In the genomic region with DNA sequence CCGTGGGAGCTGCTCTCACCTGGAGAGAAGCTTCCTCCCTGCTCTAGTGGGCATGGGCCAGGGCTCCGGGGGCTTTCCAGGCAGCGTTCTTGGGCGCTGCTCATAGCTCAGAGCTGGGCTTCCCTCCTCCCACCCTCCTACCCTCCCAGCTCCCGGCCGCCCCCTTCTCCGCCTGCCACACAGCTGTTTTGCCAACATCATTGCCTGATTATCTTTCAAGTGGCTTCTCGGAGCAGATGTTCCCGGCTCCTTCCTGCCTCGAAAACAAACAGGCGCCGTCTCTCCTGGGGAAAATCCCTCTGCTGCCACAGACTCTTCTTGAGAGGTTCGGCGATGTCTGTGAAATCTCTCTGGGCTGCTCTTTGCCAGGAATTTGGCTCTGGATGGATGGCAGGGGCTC, we compare ENCODE assay signal across 1 cellular context.
TF ChIP-seq lines count a peak whose summit lies in the region.

No MANE protein-coding gene starts in this region.

TF ChIP-seq in GM23338, 12 proteins besides CTCF, POLR2A, EP300 and RAD21 (continued from another document):
- TF ChIP-seq, protein P1, sequence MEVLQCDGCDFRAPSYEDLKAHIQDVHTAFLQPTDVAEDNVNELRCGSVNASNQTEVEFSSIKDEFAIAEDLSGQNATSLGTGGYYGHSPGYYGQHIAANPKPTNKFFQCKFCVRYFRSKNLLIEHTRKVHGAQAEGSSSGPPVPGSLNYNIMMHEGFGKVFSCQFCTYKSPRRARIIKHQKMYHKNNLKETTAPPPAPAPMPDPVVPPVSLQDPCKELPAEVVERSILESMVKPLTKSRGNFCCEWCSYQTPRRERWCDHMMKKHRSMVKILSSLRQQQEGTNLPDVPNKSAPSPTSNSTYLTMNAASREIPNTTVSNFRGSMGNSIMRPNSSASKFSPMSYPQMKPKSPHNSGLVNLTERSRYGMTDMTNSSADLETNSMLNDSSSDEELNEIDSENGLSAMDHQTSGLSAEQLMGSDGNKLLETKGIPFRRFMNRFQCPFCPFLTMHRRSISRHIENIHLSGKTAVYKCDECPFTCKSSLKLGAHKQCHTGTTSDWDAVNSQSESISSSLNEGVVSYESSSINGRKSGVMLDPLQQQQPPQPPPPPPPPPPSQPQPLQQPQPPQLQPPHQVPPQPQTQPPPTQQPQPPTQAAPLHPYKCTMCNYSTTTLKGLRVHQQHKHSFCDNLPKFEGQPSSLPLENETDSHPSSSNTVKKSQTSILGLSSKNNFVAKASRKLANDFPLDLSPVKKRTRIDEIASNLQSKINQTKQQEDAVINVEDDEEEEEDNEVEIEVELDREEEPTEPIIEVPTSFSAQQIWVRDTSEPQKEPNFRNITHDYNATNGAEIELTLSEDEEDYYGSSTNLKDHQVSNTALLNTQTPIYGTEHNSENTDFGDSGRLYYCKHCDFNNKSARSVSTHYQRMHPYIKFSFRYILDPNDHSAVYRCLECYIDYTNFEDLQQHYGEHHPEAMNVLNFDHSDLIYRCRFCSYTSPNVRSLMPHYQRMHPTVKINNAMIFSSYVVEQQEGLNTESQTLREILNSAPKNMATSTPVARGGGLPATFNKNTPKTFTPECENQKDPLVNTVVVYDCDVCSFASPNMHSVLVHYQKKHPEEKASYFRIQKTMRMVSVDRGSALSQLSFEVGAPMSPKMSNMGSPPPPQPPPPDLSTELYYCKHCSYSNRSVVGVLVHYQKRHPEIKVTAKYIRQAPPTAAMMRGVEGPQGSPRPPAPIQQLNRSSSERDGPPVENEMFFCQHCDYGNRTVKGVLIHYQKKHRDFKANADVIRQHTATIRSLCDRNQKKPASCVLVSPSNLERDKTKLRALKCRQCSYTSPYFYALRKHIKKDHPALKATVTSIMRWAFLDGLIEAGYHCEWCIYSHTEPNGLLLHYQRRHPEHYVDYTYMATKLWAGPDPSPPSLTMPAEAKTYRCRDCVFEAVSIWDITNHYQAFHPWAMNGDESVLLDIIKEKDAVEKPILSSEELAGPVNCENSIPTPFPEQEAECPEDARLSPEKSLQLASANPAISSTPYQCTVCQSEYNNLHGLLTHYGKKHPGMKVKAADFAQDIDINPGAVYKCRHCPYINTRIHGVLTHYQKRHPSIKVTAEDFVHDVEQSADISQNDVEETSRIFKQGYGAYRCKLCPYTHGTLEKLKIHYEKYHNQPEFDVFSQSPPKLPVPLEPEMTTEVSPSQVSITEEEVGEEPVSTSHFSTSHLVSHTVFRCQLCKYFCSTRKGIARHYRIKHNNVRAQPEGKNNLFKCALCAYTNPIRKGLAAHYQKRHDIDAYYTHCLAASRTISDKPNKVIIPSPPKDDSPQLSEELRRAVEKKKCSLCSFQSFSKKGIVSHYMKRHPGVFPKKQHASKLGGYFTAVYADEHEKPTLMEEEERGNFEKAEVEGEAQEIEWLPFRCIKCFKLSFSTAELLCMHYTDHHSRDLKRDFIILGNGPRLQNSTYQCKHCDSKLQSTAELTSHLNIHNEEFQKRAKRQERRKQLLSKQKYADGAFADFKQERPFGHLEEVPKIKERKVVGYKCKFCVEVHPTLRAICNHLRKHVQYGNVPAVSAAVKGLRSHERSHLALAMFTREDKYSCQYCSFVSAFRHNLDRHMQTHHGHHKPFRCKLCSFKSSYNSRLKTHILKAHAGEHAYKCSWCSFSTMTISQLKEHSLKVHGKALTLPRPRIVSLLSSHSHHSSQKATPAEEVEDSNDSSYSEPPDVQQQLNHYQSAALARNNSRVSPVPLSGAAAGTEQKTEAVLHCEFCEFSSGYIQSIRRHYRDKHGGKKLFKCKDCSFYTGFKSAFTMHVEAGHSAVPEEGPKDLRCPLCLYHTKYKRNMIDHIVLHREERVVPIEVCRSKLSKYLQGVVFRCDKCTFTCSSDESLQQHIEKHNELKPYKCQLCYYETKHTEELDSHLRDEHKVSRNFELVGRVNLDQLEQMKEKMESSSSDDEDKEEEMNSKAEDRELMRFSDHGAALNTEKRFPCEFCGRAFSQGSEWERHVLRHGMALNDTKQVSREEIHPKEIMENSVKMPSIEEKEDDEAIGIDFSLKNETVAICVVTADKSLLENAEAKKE (CRISPR knock-in tag; IDR thresholded peaks at IDR 0.05): no peak
- TF ChIP-seq POLR2AphosphoS5 (IDR thresholded peaks at IDR 0.05; ENCODE audit: low read depth) (no peak), EZH2phosphoT487 (IDR thresholded peaks at IDR 0.05; ENCODE audit: unreplicated experiment) (no peak)
TF ChIP-seq in GM23338: peak in this region for 0.
